ENCODE assay signal across 1 cellular context in the genomic region with DNA sequence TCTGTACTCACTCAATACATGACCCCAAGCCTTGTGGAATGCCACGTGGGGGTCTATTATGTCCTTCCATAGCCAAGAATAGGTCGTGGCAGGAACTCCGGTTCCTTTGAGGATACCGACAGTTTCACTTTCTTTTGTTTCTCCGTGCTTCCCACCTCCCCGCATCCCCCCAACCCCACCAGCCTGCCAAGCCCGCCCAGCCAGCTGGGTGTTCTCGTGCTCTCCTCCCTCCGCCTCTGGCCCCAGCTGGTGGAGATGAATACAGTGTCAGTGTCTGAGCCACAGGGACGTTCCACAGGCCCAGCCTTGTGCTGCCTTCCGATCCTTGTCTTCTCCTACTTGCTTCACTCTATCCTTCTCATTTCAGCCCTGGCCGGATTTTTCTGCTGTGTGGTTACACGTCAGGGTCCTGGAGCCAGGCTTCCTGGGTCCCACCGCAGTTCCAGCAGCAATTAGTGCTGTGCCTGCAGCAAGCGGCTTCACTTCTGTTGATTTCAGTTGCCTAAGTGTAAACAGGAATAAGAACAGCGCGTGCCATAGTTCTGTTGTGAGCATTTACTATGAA.
TF ChIP-seq lines count a peak whose summit lies in the region.

No MANE protein-coding gene starts in this region.

TF ChIP-seq in K562, 482 proteins besides CTCF, POLR2A, EP300 and RAD21 (continued from another document):
- TF ChIP-seq ZNF175 (CRISPR knock-in tag; IDR thresholded peaks at IDR 0.05; ENCODE audit: low read depth) (no peak), DACH1 (IDR thresholded peaks at IDR 0.05; ENCODE audit: partially characterized antibody) (peak; percentile 81), TAF9B (IDR thresholded peaks at IDR 0.05; ENCODE audit: partially characterized antibody) (peak; percentile 92), CREM (IDR thresholded peaks at IDR 0.05; ENCODE audit: low read depth) (0 out of 2 replicates have a peak, but pooled peaks have one; percentile 18)
- TF ChIP-seq, protein P1, sequence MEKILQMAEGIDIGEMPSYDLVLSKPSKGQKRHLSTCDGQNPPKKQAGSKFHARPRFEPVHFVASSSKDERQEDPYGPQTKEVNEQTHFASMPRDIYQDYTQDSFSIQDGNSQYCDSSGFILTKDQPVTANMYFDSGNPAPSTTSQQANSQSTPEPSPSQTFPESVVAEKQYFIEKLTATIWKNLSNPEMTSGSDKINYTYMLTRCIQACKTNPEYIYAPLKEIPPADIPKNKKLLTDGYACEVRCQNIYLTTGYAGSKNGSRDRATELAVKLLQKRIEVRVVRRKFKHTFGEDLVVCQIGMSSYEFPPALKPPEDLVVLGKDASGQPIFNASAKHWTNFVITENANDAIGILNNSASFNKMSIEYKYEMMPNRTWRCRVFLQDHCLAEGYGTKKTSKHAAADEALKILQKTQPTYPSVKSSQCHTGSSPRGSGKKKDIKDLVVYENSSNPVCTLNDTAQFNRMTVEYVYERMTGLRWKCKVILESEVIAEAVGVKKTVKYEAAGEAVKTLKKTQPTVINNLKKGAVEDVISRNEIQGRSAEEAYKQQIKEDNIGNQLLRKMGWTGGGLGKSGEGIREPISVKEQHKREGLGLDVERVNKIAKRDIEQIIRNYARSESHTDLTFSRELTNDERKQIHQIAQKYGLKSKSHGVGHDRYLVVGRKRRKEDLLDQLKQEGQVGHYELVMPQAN (IDR thresholded peaks at IDR 0.05; ENCODE audit: borderline replicate concordance) = 0 out of 2 replicates have a peak, but pooled peaks have one; percentile 26
